In genomic region chr1:226357416-226357815, GRCh38 we compare ENCODE assay signal across 20 cellular contexts.
"Had no signal": no experiment of that assay in that cellular context is flagged by ENCODE, and none has a peak within 500 bp of the region (broad histone marks: within the 10 kb centered on the region; RNA-seq: fewer than 3 reads in every experiment).

No MANE protein-coding gene starts in this region.

- DNase-seq: activated CD4-positive, alpha-beta T cell treated with anti-CD3 and anti-CD28 coated beads, Interleukin-2, amount 10 ng/mL, durations not matched to agents 7 days and 5 days; activated CD8-positive, alpha-beta memory T cell treated with anti-CD3 and anti-CD28 coated beads for 24 hours; activated CD8-positive, alpha-beta memory T cell treated with anti-CD3 and anti-CD28 coated beads, Interleukin-2, amount 50 U/mL, for 48 hours; activated naive CD8-positive, alpha-beta T cell treated with anti-CD3 and anti-CD28 coated beads, Interleukin-2, amount 10 ng/mL, durations not matched to agents 7 days and 5 days; aorta; erythroblast; foreskin melanocyte; hypothalamus; islet precursor cell; right lobe of liver; small intestine; stimulated activated CD4-positive, alpha-beta T cell treated with anti-CD3 and anti-CD28 coated beads, Interleukin-15, amount 100 ng/mL, for 24 hours; stimulated activated CD4-positive, alpha-beta T cell treated with anti-CD3 and anti-CD28 coated beads, Interleukin-2, amount 100 ng/mL, for 48 hours; stimulated activated naive CD8-positive, alpha-beta T cell treated with anti-CD3 and anti-CD28 coated beads, Interleukin-15, amount 100 ng/mL, for 72 hours; T1000 had no signal

- H3K27me3 Mint-ChIP-seq: activated CD4-positive, alpha-beta T cell treated with anti-CD3 and anti-CD28 coated beads, Interleukin-2, amount 10 ng/mL, durations not matched to agents 7 days and 5 days; activated naive CD8-positive, alpha-beta T cell treated with anti-CD3 and anti-CD28 coated beads, Interleukin-2, amount 10 ng/mL, durations not matched to agents 7 days and 5 days; stimulated activated naive CD8-positive, alpha-beta T cell treated with anti-CD3 and anti-CD28 coated beads, Interleukin-15, amount 100 ng/mL, for 72 hours; type B pancreatic cell had no signal

- H3K4me3 Mint-ChIP-seq: activated CD4-positive, alpha-beta T cell treated with anti-CD3 and anti-CD28 coated beads, Interleukin-2, amount 10 ng/mL, durations not matched to agents 7 days and 5 days; activated naive CD8-positive, alpha-beta T cell treated with anti-CD3 and anti-CD28 coated beads, Interleukin-2, amount 10 ng/mL, durations not matched to agents 7 days and 5 days; neural crest cell; stimulated activated naive CD8-positive, alpha-beta T cell treated with anti-CD3 and anti-CD28 coated beads, Interleukin-15, amount 100 ng/mL, for 72 hours; type B pancreatic cell had no signal

- H3K4me1 ChIP-seq: right lobe of liver, suprapubic skin had no signal

- H3K4me1 Mint-ChIP-seq: activated CD4-positive, alpha-beta T cell treated with anti-CD3 and anti-CD28 coated beads, Interleukin-2, amount 10 ng/mL, durations not matched to agents 7 days and 5 days; neural crest cell; stimulated activated naive CD8-positive, alpha-beta T cell treated with anti-CD3 and anti-CD28 coated beads, Interleukin-15, amount 100 ng/mL, for 72 hours had no signal

- H3K9me3 Mint-ChIP-seq: activated CD4-positive, alpha-beta T cell treated with anti-CD3 and anti-CD28 coated beads, Interleukin-2, amount 10 ng/mL, durations not matched to agents 7 days and 5 days; activated naive CD8-positive, alpha-beta T cell treated with anti-CD3 and anti-CD28 coated beads, Interleukin-2, amount 10 ng/mL, durations not matched to agents 7 days and 5 days; neural crest cell; stimulated activated naive CD8-positive, alpha-beta T cell treated with anti-CD3 and anti-CD28 coated beads, Interleukin-15, amount 100 ng/mL, for 72 hours; type B pancreatic cell had no signal

- H3K27me3 ChIP-seq: right lobe of liver, suprapubic skin had no signal

- H3K27ac ChIP-seq: right lobe of liver, suprapubic skin had no signal

- H3K9me3 ChIP-seq: right lobe of liver, suprapubic skin had no signal

- H3K27ac Mint-ChIP-seq: activated CD4-positive, alpha-beta T cell treated with anti-CD3 and anti-CD28 coated beads, Interleukin-2, amount 10 ng/mL, durations not matched to agents 7 days and 5 days; activated naive CD8-positive, alpha-beta T cell treated with anti-CD3 and anti-CD28 coated beads, Interleukin-2, amount 10 ng/mL, durations not matched to agents 7 days and 5 days; type B pancreatic cell had no signal

- ATAC-seq: activated CD4-positive, CD25-positive, alpha-beta regulatory T cell treated with anti-CD3 and anti-CD28 coated beads, Interleukin-2, amount 50 U/mL, for 24 hours; right lobe of liver; stimulated activated naive CD8-positive, alpha-beta T cell treated with anti-CD3 and anti-CD28 coated beads, Interleukin-15, amount 100 ng/mL, for 72 hours had no signal

- H3K4me3 ChIP-seq: coronary artery, right lobe of liver, suprapubic skin had no signal
